In the genomic region with DNA sequence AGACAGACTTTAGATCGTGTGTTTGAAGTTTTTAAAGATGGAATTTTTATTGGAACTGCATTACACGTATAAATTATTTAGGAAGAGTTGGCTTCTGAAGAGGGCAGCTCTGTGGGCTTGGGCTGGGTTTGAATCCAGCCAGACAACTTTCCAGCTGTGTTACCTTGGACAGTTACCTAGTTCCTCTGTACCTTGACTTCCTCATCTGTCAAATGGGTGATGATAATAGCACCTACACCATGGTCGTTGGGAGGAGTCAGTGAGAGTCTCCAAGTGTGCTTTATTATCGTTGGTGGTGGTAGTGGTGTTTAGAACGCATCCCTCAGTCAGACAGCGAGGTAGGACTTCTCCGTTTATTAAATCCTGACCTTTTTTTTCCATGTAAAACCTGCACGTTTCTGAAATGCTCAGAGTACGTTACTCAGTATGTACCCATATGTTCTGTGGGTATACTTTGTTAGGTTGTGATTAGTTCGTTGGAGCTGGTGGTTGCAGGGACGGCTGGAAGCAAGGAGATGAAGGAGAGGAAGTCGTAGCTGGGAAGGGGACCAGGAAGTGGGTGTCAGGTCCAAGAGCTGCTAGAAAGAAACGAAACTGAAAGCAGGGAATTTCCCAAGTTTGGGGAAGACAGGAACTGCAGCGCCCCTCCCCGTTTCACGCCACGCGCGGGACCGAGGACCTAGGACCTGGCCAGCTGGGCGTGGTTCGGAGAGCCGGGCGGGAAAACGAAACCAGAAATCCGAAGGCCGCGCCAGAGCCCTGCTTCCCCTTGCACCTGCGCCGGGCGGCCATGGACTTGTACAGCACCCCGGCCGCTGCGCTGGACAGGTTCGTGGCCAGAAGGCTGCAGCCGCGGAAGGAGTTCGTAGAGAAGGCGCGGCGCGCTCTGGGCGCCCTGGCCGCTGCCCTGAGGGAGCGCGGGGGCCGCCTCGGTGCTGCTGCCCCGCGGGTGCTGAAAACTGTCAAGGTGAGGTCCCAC, we compare ENCODE assay signal across 8 cellular contexts. TPM values are rescaled to one million over a fixed set of nuclear protein-coding genes. Genes with fewer than 3 reads are reported as not detected.
DNase-seq lines count a peak whose midpoint lies in the region; ATAC-seq and TF ChIP-seq lines count a peak whose summit lies in the region.

A gene with protein sequence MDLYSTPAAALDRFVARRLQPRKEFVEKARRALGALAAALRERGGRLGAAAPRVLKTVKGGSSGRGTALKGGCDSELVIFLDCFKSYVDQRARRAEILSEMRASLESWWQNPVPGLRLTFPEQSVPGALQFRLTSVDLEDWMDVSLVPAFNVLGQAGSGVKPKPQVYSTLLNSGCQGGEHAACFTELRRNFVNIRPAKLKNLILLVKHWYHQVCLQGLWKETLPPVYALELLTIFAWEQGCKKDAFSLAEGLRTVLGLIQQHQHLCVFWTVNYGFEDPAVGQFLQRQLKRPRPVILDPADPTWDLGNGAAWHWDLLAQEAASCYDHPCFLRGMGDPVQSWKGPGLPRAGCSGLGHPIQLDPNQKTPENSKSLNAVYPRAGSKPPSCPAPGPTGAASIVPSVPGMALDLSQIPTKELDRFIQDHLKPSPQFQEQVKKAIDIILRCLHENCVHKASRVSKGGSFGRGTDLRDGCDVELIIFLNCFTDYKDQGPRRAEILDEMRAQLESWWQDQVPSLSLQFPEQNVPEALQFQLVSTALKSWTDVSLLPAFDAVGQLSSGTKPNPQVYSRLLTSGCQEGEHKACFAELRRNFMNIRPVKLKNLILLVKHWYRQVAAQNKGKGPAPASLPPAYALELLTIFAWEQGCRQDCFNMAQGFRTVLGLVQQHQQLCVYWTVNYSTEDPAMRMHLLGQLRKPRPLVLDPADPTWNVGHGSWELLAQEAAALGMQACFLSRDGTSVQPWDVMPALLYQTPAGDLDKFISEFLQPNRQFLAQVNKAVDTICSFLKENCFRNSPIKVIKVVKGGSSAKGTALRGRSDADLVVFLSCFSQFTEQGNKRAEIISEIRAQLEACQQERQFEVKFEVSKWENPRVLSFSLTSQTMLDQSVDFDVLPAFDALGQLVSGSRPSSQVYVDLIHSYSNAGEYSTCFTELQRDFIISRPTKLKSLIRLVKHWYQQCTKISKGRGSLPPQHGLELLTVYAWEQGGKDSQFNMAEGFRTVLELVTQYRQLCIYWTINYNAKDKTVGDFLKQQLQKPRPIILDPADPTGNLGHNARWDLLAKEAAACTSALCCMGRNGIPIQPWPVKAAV (plus strand): TSS at position 734 of the 979 bp plus-strand sequence. CDS start 57 bp downstream, at position 791.

- H3K4me1 ChIP-seq in BE2C, result peaks cover 15% of the 10 kb centered on the region

- H3K27ac ChIP-seq in cingulate gyrus (ENCODE audit: low read depth, low read length), result peak within 1 kb of the TSS; percentile 58

- H3K36me3 ChIP-seq in BE2C, result peaks cover 4% of the 10 kb centered on the region

- ATAC-seq in GM19372 (IDR thresholded peaks at IDR 0.05; ENCODE audit: low read depth, unreplicated experiment) (peak; percentile 42), GM18870 (IDR thresholded peaks at IDR 0.05; ENCODE audit: unreplicated experiment) (no peak)

- DNase-seq in BE2C (peak; percentile 72), NCI-H1105 (lab: John Stamatoyannopoulos, UW) (peak; percentile 34), kidney tubule cell (ENCODE audit: low spot score) (peak; percentile 90)
- peak; percentile 79 for DNase-seq in activated CD4-positive, alpha-beta T cell treated with anti-CD3 and anti-CD28 coated beads for 1 hour
- peak; percentile 20 to 25 for DNase-seq in stimulated activated CD4-positive, alpha-beta T cell treated with anti-CD3 and anti-CD28 coated beads, Interleukin-1b, Interleukin-23, amount 100 ng/mL, for 1 hour (ENCODE audit: low read depth in 2 of 2)

- no peaks in the 10 kb centered on the region for H3K9me3 ChIP-seq in BE2C

- peak within 1 kb of the TSS; percentile 88 for H3K4me3 ChIP-seq in BE2C (ENCODE audit: low read depth, low read length)

- TF ChIP-seq CTCF in BE2C (IDR thresholded peaks at IDR 0.05; ENCODE audit: low read depth, low read length), result no peak

- no peaks in the 10 kb centered on the region for H3K27me3 ChIP-seq in BE2C

RNA-seq across cellular contexts. Expression of the gene that starts here (rescaled TPM):
- polyA plus RNA-seq in BE2C (2012; ENCODE audit: insufficient read depth, insufficient read length, low read depth), result 6.2 TPM

Comparison
In these comparisons a context has a peak if more than half of its experiments do, and no peak if none do; other contexts are left out.
1. DNase-seq: peak in every context shown above with its lines; median percentile 90 in kidney tubule cell; 79 in activated CD4-positive, alpha-beta T cell treated with anti-CD3 and anti-CD28 coated beads for 1 hour; 72 in BE2C; 34 in NCI-H1105; 22 in stimulated activated CD4-positive, alpha-beta T cell treated with anti-CD3 and anti-CD28 coated beads, Interleukin-1b, Interleukin-23, amount 100 ng/mL, for 1 hour.